20 cellular contexts compared by ENCODE assay signal in the genomic region with DNA sequence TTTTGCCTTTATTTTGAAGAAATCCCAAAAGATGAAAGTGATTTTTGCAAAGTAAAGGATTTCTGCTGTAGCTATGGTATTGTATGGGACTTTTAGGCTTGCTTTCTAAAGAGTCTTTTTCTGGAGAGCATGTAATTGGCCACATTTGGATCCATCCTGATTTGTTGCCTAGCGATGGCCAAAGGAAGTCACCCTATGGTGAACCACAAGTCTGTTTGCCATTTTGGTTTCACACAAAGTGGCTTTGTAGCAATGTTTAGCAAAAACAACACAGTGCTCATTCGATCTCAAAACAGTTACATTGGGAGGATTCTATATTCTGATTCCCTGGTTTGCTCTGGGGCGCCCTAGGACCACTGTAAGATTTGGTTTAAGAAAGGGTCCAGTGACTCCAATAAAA. TPM values are rescaled to one million over a fixed set of nuclear protein-coding genes. Genes with fewer than 3 reads are reported as not detected.
"Had no signal": no experiment of that assay in that cellular context is flagged by ENCODE, and none has a peak within 500 bp of the region (broad histone marks: within the 10 kb centered on the region; RNA-seq: fewer than 3 reads in every experiment).

No MANE protein-coding gene starts in this region.

- ATAC-seq: Panc1, PC-3, SK-N-SH treated with all-trans-retinoic acid at 6 μM for 48 hours had no signal

- DNase-seq: KBM-7, MV-4-11, NCI-H1048, NCI-H1105, NCI-H1417, NCI-H1436 treated with DMSO at 0.1 percent for 48 hours, NCI-H1694, NCI-H187 treated with DMSO at 0.1 percent for 48 hours, NCI-H2029 treated with DMSO at 0.1 percent for 48 hours, NCI-H2171 treated with DMSO at 0.1 percent for 48 hours, NCI-H345, NCI-H446 treated with DMSO at 0.1 percent for 48 hours, NCI-H510A treated with DMSO at 0.1 percent for 48 hours, NCI-H526, NCI-H82, PC-3, SHP77 treated with DMSO at 0.1 percent for 48 hours, SJCRH30 had no signal

RNA-seq across cellular contexts. Expression of gene SMIM10L2A, which starts 54.6 kb away (rescaled TPM):
- total RNA-seq: SJCRH30 had no signal
